In genomic region chr1:157155658-157156057, GRCh38 we compare ENCODE assay signal across 9 cellular contexts. TPM values are rescaled to one million over a fixed set of nuclear protein-coding genes. Genes with fewer than 3 reads are reported as not detected.
DNase-seq lines count a peak whose midpoint lies in the region; ATAC-seq, FAIRE-seq and TF ChIP-seq lines count a peak whose summit lies in the region.
"Had no signal": no experiment of that assay in that cellular context is flagged by ENCODE, and none has a peak within 500 bp of the region (broad histone marks: within the 10 kb centered on the region; RNA-seq: fewer than 3 reads in every experiment).

No MANE protein-coding gene starts in this region.

- ATAC-seq in Right ventricle myocardium inferior (peak; percentile 29), HepG2 (peak; percentile 73), HG02884 (IDR thresholded peaks at IDR 0.05; ENCODE audit: unreplicated experiment) (no peak), HG03280 (IDR thresholded peaks at IDR 0.05; ENCODE audit: unreplicated experiment) (no peak)

- TF ChIP-seq POLR2A in HepG2 (IDR thresholded peaks at IDR 0.05; ENCODE audit: insufficient read depth in 1 of 2, low read depth in 2 of 2, low read length in 2 of 2) = no peak
- no peak for TF ChIP-seq POLR2A in H54 (IDR thresholded peaks at IDR 0.05; ENCODE audit: low read depth, low read length)

- H3K4me3 ChIP-seq in right atrium auricular region (peak overlapping the region in 1 of 2 donors; percentile 24), HepG2 (replicated peaks in 1 of 3; ENCODE audit: insufficient read depth in 1 of 3, low read depth in 2 of 3, low read length in 3 of 3) (peak overlapping the region; percentile 21 to 62 (median 56); a peak in 5 of 6 replicates)

- no TSS peak for BruUV-seq in HepG2 (replicated peaks; lab: Mats Ljungman, UMichigan)

- peaks cover 41% of the 10 kb centered on the region for H3K4me1 Mint-ChIP-seq in activated T-helper 2 cell treated with anti-CD3 and anti-CD28 coated beads, Interferon-gamma antibody, Interleukin-2, Interleukin-4, amounts not matched to agents 10 μg/mL and 5 μg/mL and 100 μg/mL, durations not matched to agents 14 hours and 24 hours and 36 hours (ENCODE audit: low read depth)

- H3K4me2 ChIP-seq in HepG2 (ENCODE audit: low read depth, low read length) = peak overlapping the region; percentile 81

- H2AFZ ChIP-seq in HepG2 (ENCODE audit: low read length) = no peak overlapping the region

- H3K9me3 ChIP-seq in right atrium auricular region (no peaks in the 10 kb centered on the region), HepG2 (ENCODE audit: low read length) (no peaks in the 10 kb centered on the region)
- H3K9me3 ChIP-seq: upper lobe of left lung had no signal

- no peak for TF ChIP-seq RAD21 in HepG2 (CRISPR knock-in tag; IDR thresholded peaks at IDR 0.05)

- intact Hi-C loops in Right ventricle myocardium inferior (cut with DNase I) (loop anchor here (1.0 kb wide), 1 partner anchor 65 kb away; no protein-coding TSS in a partner anchor), HepG2 (cut with micrococcal nuclease; ENCODE audit: unreplicated experiment) (loop anchor here (1.0 kb wide), 2 partner anchors 17 to 65 kb away; partner anchors contain the start of gene ETV3)
- intact Hi-C loops in activated T-helper 2 cell treated with anti-CD3 and anti-CD28 coated beads, Interferon-gamma antibody, Interleukin-2, Interleukin-4, amounts not matched to agents 10 μg/mL and 5 μg/mL and 100 μg/mL, durations not matched to agents 14 hours and 24 hours and 36 hours (cut with micrococcal nuclease) = loop anchor here (1.0 kb wide), 2 partner anchors 22 to 65 kb away; no protein-coding TSS in a partner anchor

- DNase-seq in Right ventricle myocardium inferior (ENCODE audit: missing footprints) (no peak), right atrium auricular region (ENCODE audit: low spot score) (no peak), HepG2 (ENCODE audit: low spot score) (peak; percentile 31), H54 (ENCODE audit: insufficient read length, low spot score) (no peak), ecto neural progenitor cell (ENCODE audit: low spot score) (no peak)
- DNase-seq in activated T-helper 2 cell treated with anti-CD3 and anti-CD28 coated beads, Interferon-gamma antibody, Interleukin-2, Interleukin-4, amounts not matched to agents 10 μg/mL and 5 μg/mL and 100 μg/mL, durations not matched to agents 14 hours and 24 hours and 36 hours (ENCODE audit: low spot score) = no peak

- peak overlapping the region; percentile 40 for H3K4me3 Mint-ChIP-seq in activated T-helper 2 cell treated with anti-CD3 and anti-CD28 coated beads, Interferon-gamma antibody, Interleukin-2, Interleukin-4, amounts not matched to agents 10 μg/mL and 5 μg/mL and 100 μg/mL, durations not matched to agents 14 hours and 24 hours and 36 hours (ENCODE audit: low read depth)

- no peaks in the 10 kb centered on the region for H3K27me3 ChIP-seq in right atrium auricular region
- H3K27me3 ChIP-seq in HepG2 (ENCODE audit: control insufficient read depth in 1 of 2, insufficient read depth in 2 of 2, low read length in 2 of 2) = peaks cover 2 to 17% of the 10 kb centered on the region in 2 experiments; a peak in 4 of 5 replicates
- H3K27me3 ChIP-seq: upper lobe of left lung had no signal

- in situ Hi-C loops in HepG2 (cut with HindIII; ENCODE audit: extremely low pct_ligation_motif_present, low pct_unique_long_range_greater_than_20kb) = no loop called here

- H3K9ac ChIP-seq in HepG2 (ENCODE audit: insufficient read depth, low read depth, low read length) = no peak overlapping the region

- H3K27me3 Mint-ChIP-seq in activated T-helper 2 cell treated with anti-CD3 and anti-CD28 coated beads, Interferon-gamma antibody, Interleukin-2, Interleukin-4, amounts not matched to agents 10 μg/mL and 5 μg/mL and 100 μg/mL, durations not matched to agents 14 hours and 24 hours and 36 hours (ENCODE audit: low read depth) = peaks cover 24% of the 10 kb centered on the region

- TF ChIP-seq EP300 in HepG2 (IDR thresholded peaks at IDR 0.05; ENCODE audit: low read depth in 2 of 2, low read length in 2 of 2) (no peak), HepG2 (CRISPR knock-in tag; IDR thresholded peaks at IDR 0.05; ENCODE audit: borderline replicate concordance) (no peak)

- no peaks in the 10 kb centered on the region for H3K79me2 ChIP-seq in HepG2 (ENCODE audit: insufficient read depth, low read length)

- H3K36me3 ChIP-seq in right atrium auricular region (no peaks in the 10 kb centered on the region), HepG2 (replicated peaks in 1 of 2; ENCODE audit: control insufficient read depth in 1 of 2, insufficient read depth in 2 of 2, low read length in 2 of 2) (no peaks in the 10 kb centered on the region)
- H3K36me3 ChIP-seq: upper lobe of left lung had no signal

- CTCF ChIA-PET in HepG2 (lab: Yijun Ruan, JAX; ENCODE audit: low intra/inter-chr PET ratio, low total read pairs) = interaction anchor here (5.1 kb wide), 1 partner anchor 66 kb away, joined by 71 read pairs; no protein-coding TSS in a partner anchor

- no peaks in the 10 kb centered on the region for H4K20me1 ChIP-seq in HepG2 (ENCODE audit: insufficient read depth, low read length)

- no peak for TF ChIP-seq CTCF in right atrium auricular region (IDR thresholded peaks at IDR 0.05)
- no peak for TF ChIP-seq CTCF in HepG2 (CRISPR knock-in tag; IDR thresholded peaks at IDR 0.05)

- FAIRE-seq in HepG2 (lab: Jason Lieb, UNC) (no peak), H54 (lab: Jason Lieb, UNC) (no peak)

- 2% methylated on average over 5 of the region's 8 CpGs for WGBS in HepG2 (ENCODE audit: low lambda C conversion rate)

- no peaks in the 10 kb centered on the region for H3K9me3 Mint-ChIP-seq in activated T-helper 2 cell treated with anti-CD3 and anti-CD28 coated beads, Interferon-gamma antibody, Interleukin-2, Interleukin-4, amounts not matched to agents 10 μg/mL and 5 μg/mL and 100 μg/mL, durations not matched to agents 14 hours and 24 hours and 36 hours

- H3K27ac ChIP-seq in right atrium auricular region = no peak overlapping the region
- no peak overlapping the region for H3K27ac ChIP-seq in HepG2 (ENCODE audit: extremely low read length, insufficient read depth, low read length)

- POLR2A ChIA-PET in HepG2 (lab: Yijun Ruan, JAX) = interaction anchor here (1.2 to 2.3 kb wide), 3 partner anchors 15 to 65 kb away, joined by 5 to 16 read pairs (median 7); partner anchors contain the start of gene ETV3

- peaks cover 0 to 27% of the 10 kb centered on the region in 2 donors for H3K4me1 ChIP-seq in right atrium auricular region
- peaks cover 31% of the 10 kb centered on the region for H3K4me1 ChIP-seq in HepG2 (ENCODE audit: insufficient read depth, low read length)

- no peaks in the 10 kb centered on the region for H3K36me3 Mint-ChIP-seq in activated T-helper 2 cell treated with anti-CD3 and anti-CD28 coated beads, Interferon-gamma antibody, Interleukin-2, Interleukin-4, amounts not matched to agents 10 μg/mL and 5 μg/mL and 100 μg/mL, durations not matched to agents 14 hours and 24 hours and 36 hours (ENCODE audit: low read depth)

- peak overlapping the region; percentile 73 for H3K27ac Mint-ChIP-seq in activated T-helper 2 cell treated with anti-CD3 and anti-CD28 coated beads, Interferon-gamma antibody, Interleukin-2, Interleukin-4, amounts not matched to agents 10 μg/mL and 5 μg/mL and 100 μg/mL, durations not matched to agents 14 hours and 24 hours and 36 hours

RNA-seq across cellular contexts. Expression of gene ETV3, which starts 17.5 kb away (rescaled TPM):
- total RNA-seq in Right ventricle myocardium inferior (16.9 TPM), right atrium auricular region (10 to 100 TPM in 1 of 2 donors, 1 to 10 TPM in 1; 9.0 to 12.0 TPM), HepG2 (2016; rRNA removed; fragmentation: Illumina TruSeq; extraction: Trizol) (5.8 and 8.5 TPM in 2 replicates)
- total RNA-seq in activated T-helper 2 cell treated with anti-CD3 and anti-CD28 coated beads, Interferon-gamma antibody, Interleukin-2, Interleukin-4, amounts not matched to agents 10 μg/mL and 5 μg/mL and 100 μg/mL, durations not matched to agents 14 hours and 24 hours and 36 hours = 240 TPM in 2 replicates
- total RNA-seq in HepG2 (2016; cell fraction: cytosol; rRNA removed; fragmentation: Illumina TruSeq; extraction: Trizol; ENCODE audit: low read depth) = 0.81 and 1.4 TPM in 2 replicates
- total RNA-seq in HepG2 (2016; cell fraction: insoluble cytoplasmic fraction; rRNA removed; fragmentation: Illumina TruSeq; extraction: Trizol) = 5.7 and 7.6 TPM in 2 replicates
- 4.0 and 4.1 TPM in 2 replicates for total RNA-seq in HepG2 (2016; cell fraction: membrane; rRNA removed; fragmentation: Illumina TruSeq; extraction: Trizol)
- 8.1 and 8.4 TPM in 2 replicates for total RNA-seq in HepG2 (2016; cell fraction: nucleus; rRNA removed; fragmentation: Illumina TruSeq; extraction: Trizol)
- polyA plus RNA-seq in HepG2 (2011; rRNA removed) = 4.2 and 4.6 TPM in 2 replicates
- polyA plus RNA-seq in HepG2 (2011; cell fraction: cytosol; rRNA removed) = 2.6 and 3.2 TPM in 2 replicates
- polyA plus RNA-seq in HepG2 (2011; cell fraction: nucleus; rRNA removed) = 4.0 and 5.1 TPM in 2 replicates
- polyA plus RNA-seq in HepG2 (2012) = 4.8 and 4.9 TPM in 2 replicates
- 0.11 and 0.12 TPM in 2 replicates for polyA plus RNA-seq in HepG2 (2016; cell fraction: cytosol; fragmentation: Illumina TruSeq; extraction: Trizol; ENCODE audit: low read depth)
- polyA plus RNA-seq in HepG2 (2016; cell fraction: insoluble cytoplasmic fraction; fragmentation: Illumina TruSeq; extraction: Trizol; ENCODE audit: low read depth) = 6.3 and 6.4 TPM in 2 replicates
- 0.88 and 1.1 TPM in 2 replicates for polyA plus RNA-seq in HepG2 (2016; cell fraction: membrane; fragmentation: Illumina TruSeq; extraction: Trizol; ENCODE audit: low read depth)
- polyA plus RNA-seq in HepG2 (2016; cell fraction: nucleus; fragmentation: Illumina TruSeq; extraction: Trizol; ENCODE audit: insufficient read depth, low read depth) = 7.2 and 7.6 TPM in 2 replicates
- polyA minus RNA-seq in HepG2 (2011; rRNA and poly(A)+ RNA removed; ENCODE audit: low replicate concordance) = 11.8 and 25.1 TPM in 2 replicates
- polyA minus RNA-seq in HepG2 (2011; cell fraction: cytosol; rRNA and poly(A)+ RNA removed) = 6.7 and 7.9 TPM in 2 replicates
- 14.3 and 14.7 TPM in 2 replicates for polyA minus RNA-seq in HepG2 (2011; cell fraction: nucleus; rRNA and poly(A)+ RNA removed)

RNA-seq across cellular contexts. Expression of gene ETV3L, which starts 56.0 kb away (rescaled TPM):
- total RNA-seq in Right ventricle myocardium inferior (not detected), right atrium auricular region (not detected), HepG2 (2016; rRNA removed; fragmentation: Illumina TruSeq; extraction: Trizol) (not detected in 2 replicates)
- total RNA-seq in activated T-helper 2 cell treated with anti-CD3 and anti-CD28 coated beads, Interferon-gamma antibody, Interleukin-2, Interleukin-4, amounts not matched to agents 10 μg/mL and 5 μg/mL and 100 μg/mL, durations not matched to agents 14 hours and 24 hours and 36 hours = not detected in 2 replicates
- not detected in 2 replicates for total RNA-seq in HepG2 (2016; cell fraction: cytosol; rRNA removed; fragmentation: Illumina TruSeq; extraction: Trizol; ENCODE audit: low read depth)
- not detected in 2 replicates for total RNA-seq in HepG2 (2016; cell fraction: insoluble cytoplasmic fraction; rRNA removed; fragmentation: Illumina TruSeq; extraction: Trizol)
- not detected in 2 replicates for total RNA-seq in HepG2 (2016; cell fraction: membrane; rRNA removed; fragmentation: Illumina TruSeq; extraction: Trizol)
- not detected in 2 replicates for total RNA-seq in HepG2 (2016; cell fraction: nucleus; rRNA removed; fragmentation: Illumina TruSeq; extraction: Trizol)
- polyA plus RNA-seq in HepG2 (2011; rRNA removed) = not detected in 2 replicates
- polyA plus RNA-seq in HepG2 (2011; cell fraction: cytosol; rRNA removed) = not detected in 2 replicates
- not detected in 2 replicates for polyA plus RNA-seq in HepG2 (2011; cell fraction: nucleus; rRNA removed)
- polyA plus RNA-seq in HepG2 (2012) = not detected in 2 replicates
- polyA plus RNA-seq in HepG2 (2016; cell fraction: cytosol; fragmentation: Illumina TruSeq; extraction: Trizol; ENCODE audit: low read depth) = not detected in 2 replicates
- not detected in 2 replicates for polyA plus RNA-seq in HepG2 (2016; cell fraction: insoluble cytoplasmic fraction; fragmentation: Illumina TruSeq; extraction: Trizol; ENCODE audit: low read depth)
- not detected in 2 replicates for polyA plus RNA-seq in HepG2 (2016; cell fraction: membrane; fragmentation: Illumina TruSeq; extraction: Trizol; ENCODE audit: low read depth)
- not detected in 2 replicates for polyA plus RNA-seq in HepG2 (2016; cell fraction: nucleus; fragmentation: Illumina TruSeq; extraction: Trizol; ENCODE audit: insufficient read depth, low read depth)
- polyA minus RNA-seq in HepG2 (2011; rRNA and poly(A)+ RNA removed; ENCODE audit: low replicate concordance) = not detected in 2 replicates
- polyA minus RNA-seq in HepG2 (2011; cell fraction: cytosol; rRNA and poly(A)+ RNA removed) = not detected in 2 replicates
- polyA minus RNA-seq in HepG2 (2011; cell fraction: nucleus; rRNA and poly(A)+ RNA removed) = not detected in 2 replicates
- total RNA-seq: upper lobe of left lung had no signal

Comparison
In these comparisons a context has a peak if more than half of its experiments do, and no peak if none do; other contexts are left out.
1. ATAC-seq: peak in Right ventricle myocardium inferior (single experiment) and HepG2 (single experiment); none in HG02884 (single experiment) and HG03280 (single experiment).
2. RNA of gene ETV3, which starts 17.5 kb away (total RNA-seq): 240 TPM in activated T-helper 2 cell treated with anti-CD3 and anti-CD28 coated beads, Interferon-gamma antibody, Interleukin-2, Interleukin-4, amounts not matched to agents 10 μg/mL and 5 μg/mL and 100 μg/mL, durations not matched to agents 14 hours and 24 hours and 36 hours; 16.9 TPM in Right ventricle myocardium inferior (single experiment), 9.0 to 12.0 TPM in right atrium auricular region and 0.81 to 8.5 TPM in HepG2; every median in the first group is over 10 times any median in the second.